ENCODE assay signal across 7 cellular contexts in the genomic region with DNA sequence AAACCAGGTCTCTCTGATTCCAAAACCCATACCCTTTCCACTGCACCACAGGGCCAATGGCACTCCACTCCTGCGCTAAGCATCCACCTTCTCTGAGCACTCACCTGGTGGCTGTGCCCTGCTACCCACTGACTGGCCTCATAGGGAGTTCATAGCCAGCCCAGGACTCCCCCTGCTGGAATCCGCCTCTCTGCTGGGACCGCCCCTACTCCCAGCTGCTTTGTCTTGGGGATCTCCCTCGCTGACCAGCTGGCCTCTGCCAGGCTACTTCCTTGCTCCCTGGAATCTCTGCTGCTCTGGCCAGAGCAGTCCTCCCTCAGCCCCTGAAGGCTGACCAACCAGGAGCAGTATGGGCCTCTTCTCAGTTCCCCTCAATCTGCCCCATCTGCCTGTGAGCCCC.
A peak's percentile ranks its signal among the peaks of the same experiment; 100 is the strongest.
DNase-seq lines count a peak whose midpoint lies in the region; ATAC-seq and TF ChIP-seq lines count a peak whose summit lies in the region.

No MANE protein-coding gene starts in this region.

- POLR2A ChIA-PET in Panc1 (lab: Charles Lee) = no interaction called here

- H3K4me3 ChIP-seq in Panc1 (ENCODE audit: low read depth in 2 of 2, low read length in 2 of 2) (no peak overlapping the region), retinal pigment epithelial cell (ENCODE audit: low read length) (no peak overlapping the region)

- H3K9me3 ChIP-seq in Panc1 (ENCODE audit: control insufficient read depth, insufficient read depth, low read depth, low read length) = no peaks in the 10 kb centered on the region

- no peaks in the 10 kb centered on the region for H3K27me3 ChIP-seq in Panc1 (ENCODE audit: control insufficient read depth, insufficient read depth, low read length)

- in situ Hi-C loops in Panc1 (cut with HindIII; ENCODE audit: low pct_unique_long_range_greater_than_20kb, low sequenced_read_pairs) = no loop called here

- intact Hi-C loops in Panc1 (cut with micrococcal nuclease; ENCODE audit: unreplicated experiment) = no loop called here

- DNase-seq in Panc1 (ENCODE audit: low read depth, low spot score) (no peak), retinal pigment epithelial cell (ENCODE audit: low read depth) (no peak), COR-L47 (lab: John Stamatoyannopoulos, UW) (no peak), CD1c-positive myeloid dendritic cell (ENCODE audit: extremely low spot score) (no peak), SHP77 treated with DMSO at 0.1 percent for 48 hours (lab: John Stamatoyannopoulos, UW) (no peak)

- TF ChIP-seq CTCF in Panc1 (IDR thresholded peaks at IDR 0.05) = peak; percentile 45
- TF ChIP-seq CTCF in retinal pigment epithelial cell (conservative IDR thresholded peaks at IDR 0.05; ENCODE audit: low read depth, low read length) = peak; percentile 36

- CTCF ChIA-PET in Panc1 (lab: Charles Lee) = interaction anchor here (0.5 kb wide), 1 partner anchor 1738 kb away, joined by 10 read pairs; no protein-coding TSS in a partner anchor

- H3K27ac ChIP-seq in Panc1 (ENCODE audit: low read length) = no peak overlapping the region

- peak; percentile 92 for ATAC-seq in GM19023 (IDR thresholded peaks at IDR 0.05; ENCODE audit: unreplicated experiment)
- peak; percentile 89 for ATAC-seq in HG02763 (IDR thresholded peaks at IDR 0.05; ENCODE audit: unreplicated experiment)
- ATAC-seq in Panc1 = peak; percentile 76

- H3K4me1 ChIP-seq in Panc1 (ENCODE audit: control insufficient read depth, insufficient read depth, low read length) = no peaks in the 10 kb centered on the region

- H3K36me3 ChIP-seq in Panc1 (ENCODE audit: control insufficient read depth, insufficient read depth, low read length) = no peaks in the 10 kb centered on the region; the same call in 1 of the 2 replicates

- no TSS peak for BruUV-seq in Panc1 (replicated peaks; lab: Mats Ljungman, UMichigan)
